8 cellular contexts compared by ENCODE assay signal in genomic region chr12:31897135-31897534, GRCh38.
A peak's percentile ranks its signal among the peaks of the same experiment; 100 is the strongest.
DNase-seq lines count a peak whose midpoint lies in the region; ATAC-seq and TF ChIP-seq lines count a peak whose summit lies in the region.
"Not testable (repeated sequence)": the region's sequence is repeated elsewhere in the genome, so short reads cannot be mapped to it uniquely, and the experiment has no call there.

No MANE protein-coding gene starts in this region.

- not testable (repeated sequence) for TF ChIP-seq EP300 in stomach (IDR thresholded peaks at IDR 0.05)

- not testable (repeated sequence) for H3K79me2 ChIP-seq in HCT116 (ENCODE audit: insufficient read depth, low read length)

- peak overlapping the region; percentile 74 for H3K4me3 Mint-ChIP-seq in CD4-positive, alpha-beta T cell
- peak overlapping the region; percentile 60 to 64 (median 60) for H3K4me3 Mint-ChIP-seq in T-cell
- peak overlapping the region; percentile 56 for H3K4me3 Mint-ChIP-seq in activated naive CD8-positive, alpha-beta T cell treated with anti-CD3 and anti-CD28 coated beads, Interleukin-2, amount 50 U/mL, for 24 hours
- peak overlapping the region; percentile 55 to 87 (median 80) for H3K4me3 Mint-ChIP-seq in naive thymus-derived CD8-positive, alpha-beta T cell

- not testable (repeated sequence) for BruUV-seq in HCT116 (replicated peaks; lab: Mats Ljungman, UMichigan)

- CTCF ChIA-PET in CD4-positive, alpha-beta T cell (lab: Charles Lee), result interaction anchor here (1.2 to 1.3 kb wide), 2 partner anchors 168 to 244 kb away, joined by 3 read pairs; partner anchors contain the start of gene AMN1
- CTCF ChIA-PET in HCT116 (lab: Charles Lee), result interaction anchor here (1.4 kb wide), 1 partner anchor 164 kb away, joined by 6 read pairs; no protein-coding TSS in a partner anchor
- CTCF ChIA-PET in T-cell (lab: Charles Lee), result interaction anchor here (0.6 to 1.2 kb wide), 3 partner anchors 19 to 244 kb away, joined by 3 to 6 read pairs (median 5); no protein-coding TSS in a partner anchor

- peaks cover 22% of the 10 kb centered on the region for H3K9me3 Mint-ChIP-seq in CD4-positive, alpha-beta T cell
- H3K9me3 Mint-ChIP-seq in T-cell, result peaks cover 16 to 25% (median 17%) of the 10 kb centered on the region in 3 donors
- H3K9me3 Mint-ChIP-seq in activated naive CD8-positive, alpha-beta T cell treated with anti-CD3 and anti-CD28 coated beads, Interleukin-2, amount 50 U/mL, for 24 hours, result peaks cover 43% of the 10 kb centered on the region
- H3K9me3 Mint-ChIP-seq in naive thymus-derived CD8-positive, alpha-beta T cell, result peaks cover 0 to 87% (median 33%) of the 10 kb centered on the region in 9 donors

- peaks cover 71% of the 10 kb centered on the region for H3K9me3 ChIP-seq in CD4-positive, alpha-beta T cell (ENCODE audit: control insufficient read depth, low read length)
- H3K9me3 ChIP-seq in HCT116 (ENCODE audit: control insufficient read depth in 1 of 2, insufficient read depth in 1 of 2, low read depth in 1 of 2, low read length in 2 of 2); stomach: not testable (repeated sequence)

- not testable (repeated sequence) for TF ChIP-seq RAD21 in HCT116 (IDR thresholded peaks at IDR 0.05; ENCODE audit: low read depth)

- intact Hi-C loops in CD4-positive, alpha-beta T cell (cut with DNase I, micrococcal nuclease), result loop anchor here (5.0 to 10.0 kb wide), 4 partner anchors 60 to 242 kb away; partner anchors contain the start of genes ETFBKMT (in 1 of the 2) and RESF1 (in 1 of the 2)
- intact Hi-C loops in HCT116 (cut with micrococcal nuclease); left ventricle myocardium superior (cut with micrococcal nuclease); stomach (cut with DNase I; ENCODE audit: low total_unique reads): not testable (repeated sequence)

- H3K36me3 ChIP-seq in HCT116 (ENCODE audit: control insufficient read depth in 1 of 2, insufficient read depth in 2 of 2, low read length in 2 of 2); stomach: not testable (repeated sequence)

- peak overlapping the region; percentile 93 for H3K27ac Mint-ChIP-seq in CD4-positive, alpha-beta T cell
- H3K27ac Mint-ChIP-seq in T-cell, result peak overlapping the region; percentile 95 to 99
- H3K27ac Mint-ChIP-seq in activated naive CD8-positive, alpha-beta T cell treated with anti-CD3 and anti-CD28 coated beads, Interleukin-2, amount 50 U/mL, for 24 hours, result peak overlapping the region; percentile 95
- H3K27ac Mint-ChIP-seq in naive thymus-derived CD8-positive, alpha-beta T cell, result peak overlapping the region; percentile 91 to 99 (median 97)

- H3K4me3 ChIP-seq in HCT116 (replicated peaks in 1 of 2; ENCODE audit: low read depth in 1 of 2, low read length in 2 of 2); stomach: not testable (repeated sequence)

- 80 to 89% (median 84%) methylated on average over 8 of the region's 8 CpGs for WGBS in stomach, 5 donors

- POLR2A ChIA-PET in CD4-positive, alpha-beta T cell (lab: Charles Lee), result interaction anchor here (1.2 to 3.6 kb wide), 11 partner anchors 10 to 137 kb away, joined by 3 to 99 read pairs (median 5); partner anchors contain the start of gene RESF1
- POLR2A ChIA-PET in HCT116 (lab: Charles Lee) (interaction anchor here (0.6 to 1.2 kb wide), 2 partner anchors 148 to 169 kb away, joined by 3 to 4 read pairs; no protein-coding TSS in a partner anchor), T-cell (lab: Charles Lee) (interaction anchor here in 1 of 2 donors (0.6 to 1.2 kb wide), 2 partner anchors 19 to 168 kb away, joined by 4 to 5 read pairs; partner anchors contain the start of gene AMN1)
- POLR2A ChIA-PET in naive thymus-derived CD8-positive, alpha-beta T cell (lab: Charles Lee), result interaction anchor here (0.6 to 6.3 kb wide), 23 partner anchors 9 to 244 kb away, joined by 3 to 112 read pairs (median 7); partner anchors contain the start of genes AMN1, ETFBKMT and RESF1

- not testable (repeated sequence) for H3K4me2 ChIP-seq in HCT116 (ENCODE audit: low read length)

- H3K27me3 ChIP-seq in CD4-positive, alpha-beta T cell (ENCODE audit: control insufficient read depth, insufficient read depth, low read length); HCT116 (ENCODE audit: insufficient read depth, low read length); stomach: not testable (repeated sequence)

- not testable (repeated sequence) for H3K9ac ChIP-seq in HCT116 (ENCODE audit: low read length)

- not testable (repeated sequence) for TF ChIP-seq POLR2A in HCT116 (IDR thresholded peaks at IDR 0.05; ENCODE audit: borderline replicate concordance, extremely low read depth, insufficient read depth, insufficient read length); stomach (IDR thresholded peaks at IDR 0.05)

- TF ChIP-seq CTCF in CD4-positive, alpha-beta T cell (IDR thresholded peaks at IDR 0.05); HCT116 (IDR thresholded peaks at IDR 0.05 in 2 of 3, conservative IDR thresholded peaks at IDR 0.05 in 1 of 3; ENCODE audit: borderline replicate concordance in 1 of 3, insufficient read depth in 1 of 3, low read depth in 2 of 3, low read length in 2 of 3); stomach (IDR thresholded peaks at IDR 0.05): not testable (repeated sequence)

- H2AFZ ChIP-seq in HCT116 (ENCODE audit: low read depth, low read length, poor library complexity, severe bottlenecking), result peak overlapping the region; percentile 44

- H3K36me3 Mint-ChIP-seq in CD4-positive, alpha-beta T cell (ENCODE audit: low read depth), result peaks cover 58% of the 10 kb centered on the region
- H3K36me3 Mint-ChIP-seq in T-cell, result peaks cover 39% of the 10 kb centered on the region
- H3K36me3 Mint-ChIP-seq in activated naive CD8-positive, alpha-beta T cell treated with anti-CD3 and anti-CD28 coated beads, Interleukin-2, amount 50 U/mL, for 24 hours (ENCODE audit: low read depth), result peaks cover 62% of the 10 kb centered on the region
- peaks cover 3 to 56% (median 31%) of the 10 kb centered on the region in 3 donors for H3K36me3 Mint-ChIP-seq in naive thymus-derived CD8-positive, alpha-beta T cell

- peaks cover 45% of the 10 kb centered on the region for H3K4me1 Mint-ChIP-seq in CD4-positive, alpha-beta T cell (ENCODE audit: low read depth)
- peaks cover 61 to 74% (median 73%) of the 10 kb centered on the region in 3 donors for H3K4me1 Mint-ChIP-seq in T-cell
- peaks cover 66% of the 10 kb centered on the region for H3K4me1 Mint-ChIP-seq in activated naive CD8-positive, alpha-beta T cell treated with anti-CD3 and anti-CD28 coated beads, Interleukin-2, amount 50 U/mL, for 24 hours
- H3K4me1 Mint-ChIP-seq in naive thymus-derived CD8-positive, alpha-beta T cell, result peaks cover 20 to 74% (median 60%) of the 10 kb centered on the region in 4 donors

- peaks cover 11 to 16% of the 10 kb centered on the region in 2 experiments; a peak in 3 of 4 replicates for H3K4me1 ChIP-seq in HCT116 (ENCODE audit: control insufficient read depth in 1 of 2, insufficient read depth in 2 of 2, low read length in 2 of 2)
- H3K4me1 ChIP-seq in stomach, result peaks cover 11 to 29% (median 19%) of the 10 kb centered on the region in 4 donors

- H3K27me3 Mint-ChIP-seq in CD4-positive, alpha-beta T cell; T-cell; activated naive CD8-positive, alpha-beta T cell treated with anti-CD3 and anti-CD28 coated beads, Interleukin-2, amount 50 U/mL, for 24 hours; naive thymus-derived CD8-positive, alpha-beta T cell: not testable (repeated sequence)

- RAD21 ChIA-PET in HCT116 (lab: Charles Lee; ENCODE audit: low non-redundant PET in 1 of 2, low total read pairs in 2 of 2, uncharacterized antibody in 2 of 2, unreplicated experiment in 2 of 2), result not testable (repeated sequence)

- H3K9me2 ChIP-seq in HCT116 (ENCODE audit: insufficient read depth), result not testable (repeated sequence)

- H4K20me1 ChIP-seq in HCT116 (ENCODE audit: insufficient read depth), result not testable (repeated sequence)

- H3K27ac ChIP-seq in CD4-positive, alpha-beta T cell (ENCODE audit: low read depth, low read length), result peak overlapping the region; percentile 67
- not testable (repeated sequence) for H3K27ac ChIP-seq in HCT116 (ENCODE audit: low read depth, low read length)
- H3K27ac ChIP-seq in stomach, result peak overlapping the region; percentile 18 to 85 (median 60)

- not testable (repeated sequence) for ATAC-seq in CD4-positive, alpha-beta T cell (ENCODE audit: poor library complexity); HCT116; activated naive CD8-positive, alpha-beta T cell treated with anti-CD3 and anti-CD28 coated beads, Interleukin-2, amount 50 U/mL, for 24 hours
- ATAC-seq in T-cell (replicated peaks in 1 of 4) (peak in 1 of 4 experiments; percentile 4), left ventricle myocardium superior (peak; percentile 30)
- peak in 1 of 2 donors; percentile 2 for ATAC-seq in naive thymus-derived CD8-positive, alpha-beta T cell

- peak in 2 of 10 experiments; percentile 9 for DNase-seq in CD4-positive, alpha-beta T cell
- not testable (repeated sequence) for DNase-seq in HCT116 (ENCODE audit: low read depth, low spot score); activated naive CD8-positive, alpha-beta T cell treated with anti-CD3 and anti-CD28 coated beads, Interleukin-2, amount 50 U/mL, for 24 hours; left ventricle myocardium superior; naive thymus-derived CD8-positive, alpha-beta T cell; stomach
- DNase-seq in T-cell, result peak in 1 of 34 experiments; percentile 15
- DNase-seq in activated T-cell treated with anti-CD3 and anti-CD28 coated beads, Interleukin-2, amount 50 U/mL, for 1 hour, result peak; percentile 34
